Comparison of ENCODE assay signal across 10 cellular contexts in the genomic region with DNA sequence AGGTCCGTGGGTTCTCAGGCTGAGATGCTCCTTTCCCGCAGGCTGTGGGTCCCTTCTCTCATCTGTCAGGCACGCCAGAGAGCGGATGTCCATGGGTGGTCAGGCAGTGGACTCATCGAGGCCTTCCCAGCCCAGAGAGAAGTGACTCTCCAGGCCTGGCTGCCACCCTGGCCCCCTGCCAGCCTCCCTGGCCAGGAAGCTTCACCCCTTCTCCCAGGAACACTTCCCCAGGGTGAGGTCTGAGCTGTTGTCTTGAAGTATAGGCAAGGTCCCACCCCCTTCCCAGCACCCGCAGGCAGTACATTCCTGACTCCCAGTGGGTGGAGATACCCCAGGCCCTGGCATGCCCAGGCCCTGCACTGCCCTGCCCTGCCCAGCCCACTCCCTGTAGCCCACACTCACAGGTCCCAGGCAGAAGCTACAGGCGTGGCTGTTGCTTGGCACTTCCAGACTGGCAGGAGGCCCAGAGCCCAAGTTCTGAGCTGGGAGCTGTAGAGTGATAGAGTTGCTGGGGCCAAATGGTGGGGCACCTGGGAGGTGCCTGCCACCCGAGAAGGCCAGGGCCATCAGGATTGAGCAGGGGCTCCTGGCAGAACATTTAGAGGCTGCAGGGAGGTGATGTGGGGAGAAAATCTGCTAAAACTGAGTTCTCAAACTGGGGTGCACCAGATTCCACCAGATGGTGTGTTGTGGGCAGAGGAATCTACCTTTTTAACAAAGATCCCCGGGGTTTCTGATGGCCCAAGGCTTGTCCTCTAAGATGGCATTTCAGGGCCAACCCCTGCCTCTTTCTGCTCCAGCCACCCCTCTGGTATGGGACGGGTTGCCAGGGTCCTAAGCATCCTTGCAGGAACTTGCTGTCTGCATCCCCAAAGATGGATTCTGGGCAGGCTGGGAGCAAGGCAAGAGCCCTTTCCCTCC. TPM values are rescaled to one million over a fixed set of nuclear protein-coding genes. Genes with fewer than 3 reads are reported as not detected.
DNase-seq lines count a peak whose midpoint lies in the region; ATAC-seq and TF ChIP-seq lines count a peak whose summit lies in the region.
"Had no signal": no experiment of that assay in that cellular context is flagged by ENCODE, and none has a peak within 500 bp of the region (broad histone marks: within the 10 kb centered on the region; RNA-seq: fewer than 3 reads in every experiment).

No MANE protein-coding gene starts in this region.

- H3K4me1 Mint-ChIP-seq in CD4-positive, alpha-beta memory T cell = peaks cover 2 to 17% (median 8%) of the 10 kb centered on the region in 4 donors
- no peaks in the 10 kb centered on the region for H3K4me1 Mint-ChIP-seq in activated naive CD8-positive, alpha-beta T cell treated with anti-CD3 and anti-CD28 coated beads, Interleukin-2, amount 50 U/mL, for 24 hours

- TF ChIP-seq CTCF in WI38 (IDR thresholded peaks at IDR 0.05; ENCODE audit: low read depth, low read length) (no peak), heart right ventricle (IDR thresholded peaks at IDR 0.05) (no peak), smooth muscle cell (IDR thresholded peaks at IDR 0.05; ENCODE audit: borderline replicate concordance, insufficient read depth, poor library complexity, severe bottlenecking) (no peak)

- H3K4me1 ChIP-seq in heart right ventricle (peaks cover 57 to 100% (median 87%) of the 10 kb centered on the region in 9 donors), smooth muscle cell (ENCODE audit: low read depth) (peaks cover 12% of the 10 kb centered on the region)
- H3K4me1 ChIP-seq in CD4-positive, alpha-beta memory T cell (ENCODE audit: insufficient read depth, low read length) = peaks cover 1% of the 10 kb centered on the region

- H3K9me3 ChIP-seq in heart right ventricle (no peaks in the 10 kb centered on the region), smooth muscle cell (replicated peaks; ENCODE audit: low read depth) (no peaks in the 10 kb centered on the region)
- H3K9me3 ChIP-seq in CD4-positive, alpha-beta memory T cell (ENCODE audit: control insufficient read depth in 1 of 2, low read length in 2 of 2) = no peaks in the 10 kb centered on the region

- CTCF ChIA-PET in CD4-positive, alpha-beta memory T cell (lab: Charles Lee; ENCODE audit: partially characterized antibody) = no interaction called here

- H3K36me3 Mint-ChIP-seq in CD4-positive, alpha-beta memory T cell = peaks cover 3 to 5% of the 10 kb centered on the region in 2 donors
- H3K36me3 Mint-ChIP-seq in activated naive CD8-positive, alpha-beta T cell treated with anti-CD3 and anti-CD28 coated beads, Interleukin-2, amount 50 U/mL, for 24 hours (ENCODE audit: low read depth) = no peaks in the 10 kb centered on the region

- H3K36me3 ChIP-seq in heart right ventricle = peaks cover 0 to 6% (median 0%) of the 10 kb centered on the region in 9 donors
- no peaks in the 10 kb centered on the region for H3K36me3 ChIP-seq in smooth muscle cell (ENCODE audit: low read depth)
- H3K36me3 ChIP-seq in CD4-positive, alpha-beta memory T cell (ENCODE audit: insufficient read depth, low read length) = no peaks in the 10 kb centered on the region

- ATAC-seq in heart right ventricle (peak; percentile 63 to 85 (median 76)), HG03175 (IDR thresholded peaks at IDR 0.05; ENCODE audit: unreplicated experiment) (no peak)
- ATAC-seq in activated naive CD8-positive, alpha-beta T cell treated with anti-CD3 and anti-CD28 coated beads, Interleukin-2, amount 50 U/mL, for 24 hours = no peak
- ATAC-seq: activated CD8-positive, alpha-beta memory T cell treated with anti-CD3 and anti-CD28 coated beads, Interleukin-2, amount 10 ng/mL, durations not matched to agents 7 days and 5 days; K562 had no signal

- DNase-seq in H4 (ENCODE audit: low spot score) (peak; percentile 100), heart right ventricle (peak; percentile 83 to 85), smooth muscle cell (lab: John Stamatoyannopoulos, UW; ENCODE audit: unreplicated experiment) (no peak)
- DNase-seq in CD4-positive, alpha-beta memory T cell = no peak
- no peak for DNase-seq in central memory CD4-positive, alpha-beta T cell
- no peak for DNase-seq in activated naive CD8-positive, alpha-beta T cell treated with anti-CD3 and anti-CD28 coated beads, Interleukin-2, amount 50 U/mL, for 24 hours
- DNase-seq: activated CD8-positive, alpha-beta memory T cell treated with anti-CD3 and anti-CD28 coated beads, Interleukin-2, amount 10 ng/mL, durations not matched to agents 7 days and 5 days had no signal

- H3K27ac Mint-ChIP-seq in CD4-positive, alpha-beta memory T cell = peak overlapping the region in 1 of 7 donors; percentile 55
- H3K27ac Mint-ChIP-seq in activated naive CD8-positive, alpha-beta T cell treated with anti-CD3 and anti-CD28 coated beads, Interleukin-2, amount 50 U/mL, for 24 hours = no peak overlapping the region
- H3K27ac Mint-ChIP-seq: activated CD8-positive, alpha-beta memory T cell treated with anti-CD3 and anti-CD28 coated beads, Interleukin-2, amount 10 ng/mL, durations not matched to agents 7 days and 5 days had no signal

- intact Hi-C loops in heart right ventricle (cut with DNase I) = no loop called here
- intact Hi-C loops in CD4-positive, alpha-beta memory T cell (cut with micrococcal nuclease) = no loop called here

- H3K4me3 ChIP-seq in WI38 (ENCODE audit: low read depth, low read length) (0 out of 2 replicates have a peak overlapping the region, but pooled peaks have one; percentile 8), heart right ventricle (peak overlapping the region in 8 of 10 donors; percentile 11 to 37 (median 22)), smooth muscle cell (no peak overlapping the region)
- no peak overlapping the region for H3K4me3 ChIP-seq in CD4-positive, alpha-beta memory T cell (ENCODE audit: low read length in 2 of 2)
- H3K4me3 ChIP-seq: K562 had no signal

- peaks cover 31% of the 10 kb centered on the region for H3F3A ChIP-seq in smooth muscle cell (ENCODE audit: low read depth)

- peaks cover 12% of the 10 kb centered on the region for H4K20me1 ChIP-seq in smooth muscle cell (ENCODE audit: low read depth)

- no peak overlapping the region for H2AFZ ChIP-seq in smooth muscle cell (ENCODE audit: low read depth)

- no peak overlapping the region for H3K9ac ChIP-seq in smooth muscle cell (ENCODE audit: low read depth)

- no peaks in the 10 kb centered on the region for H3K27me3 Mint-ChIP-seq in CD4-positive, alpha-beta memory T cell
- peaks cover 7% of the 10 kb centered on the region for H3K27me3 Mint-ChIP-seq in activated naive CD8-positive, alpha-beta T cell treated with anti-CD3 and anti-CD28 coated beads, Interleukin-2, amount 50 U/mL, for 24 hours

- H3K27me3 ChIP-seq in heart right ventricle = no peaks in the 10 kb centered on the region
- H3K27me3 ChIP-seq in smooth muscle cell (ENCODE audit: low read depth) = no peaks in the 10 kb centered on the region
- H3K27me3 ChIP-seq in CD4-positive, alpha-beta memory T cell (ENCODE audit: insufficient read depth, low read length) = no peaks in the 10 kb centered on the region

- H3K79me2 ChIP-seq in smooth muscle cell (ENCODE audit: low read depth) = peaks cover 42% of the 10 kb centered on the region

- H3K27ac ChIP-seq in heart right ventricle = peak overlapping the region; percentile 72 to 97 (median 90)
- H3K27ac ChIP-seq in smooth muscle cell (ENCODE audit: low read depth) = peak overlapping the region; percentile 80
- H3K27ac ChIP-seq in CD4-positive, alpha-beta memory T cell (ENCODE audit: low read depth, low read length) = no peak overlapping the region

- WGBS in heart right ventricle, 2 donors = 57 to 59% methylated on average over 10 of the region's 10 CpGs
- 69% methylated on average over 10 of the region's 10 CpGs for WGBS in smooth muscle cell (ENCODE audit: low lambda C conversion rate)

- no peak overlapping the region for H3K4me3 Mint-ChIP-seq in CD4-positive, alpha-beta memory T cell
- H3K4me3 Mint-ChIP-seq in activated naive CD8-positive, alpha-beta T cell treated with anti-CD3 and anti-CD28 coated beads, Interleukin-2, amount 50 U/mL, for 24 hours = no peak overlapping the region
- H3K4me3 Mint-ChIP-seq: activated CD8-positive, alpha-beta memory T cell treated with anti-CD3 and anti-CD28 coated beads, Interleukin-2, amount 10 ng/mL, durations not matched to agents 7 days and 5 days had no signal

- POLR2A ChIA-PET in CD4-positive, alpha-beta memory T cell (lab: Charles Lee; ENCODE audit: partially characterized antibody) = no interaction called here

- H3K4me2 ChIP-seq in smooth muscle cell = peak overlapping the region; percentile 39

- no peaks in the 10 kb centered on the region for H3K9me3 Mint-ChIP-seq in CD4-positive, alpha-beta memory T cell
- no peaks in the 10 kb centered on the region for H3K9me3 Mint-ChIP-seq in activated naive CD8-positive, alpha-beta T cell treated with anti-CD3 and anti-CD28 coated beads, Interleukin-2, amount 50 U/mL, for 24 hours

RNA-seq across cellular contexts. Expression of gene ITGA3, which starts 6.7 kb away (rescaled TPM):
- total RNA-seq in H4 (2014; rRNA removed; shearing (Covaris generic)) = 106 and 129 TPM in 2 replicates
- total RNA-seq in heart right ventricle = 10 to 100 TPM; 12.5 to 44.2 (median 22.5) TPM
- polyA plus RNA-seq in heart right ventricle = 10 to 100 TPM; 26.1 to 39.9 TPM
- total RNA-seq in smooth muscle cell = 44.7 and 77.9 TPM in 2 replicates
- 30.0 and 70.4 TPM in 2 replicates for polyA plus RNA-seq in smooth muscle cell
- total RNA-seq in CD4-positive, alpha-beta memory T cell = 10 to 100 TPM; 13.9 to 16.3 TPM
- 1 to 10 TPM; 1.6 to 4.8 TPM for polyA plus RNA-seq in CD4-positive, alpha-beta memory T cell

RNA-seq across cellular contexts. Expression of gene PDK2, which starts 32.6 kb away (rescaled TPM):
- 37.6 and 41.2 TPM in 2 replicates for total RNA-seq in H4 (2014; rRNA removed; shearing (Covaris generic))
- total RNA-seq in heart right ventricle = 100 to 1,000 TPM; 161 to 337 (median 231) TPM
- 100 to 1,000 TPM in 1 of 2 donors, 10 to 100 TPM in 1; 88.1 to 129 TPM for polyA plus RNA-seq in heart right ventricle
- 21.7 and 28.2 TPM in 2 replicates for total RNA-seq in smooth muscle cell
- polyA plus RNA-seq in smooth muscle cell = 34.3 and 36.5 TPM in 2 replicates
- 10 to 100 TPM; 39.1 to 40.6 TPM for total RNA-seq in CD4-positive, alpha-beta memory T cell
- 10 to 100 TPM; 34.5 to 36.5 TPM for polyA plus RNA-seq in CD4-positive, alpha-beta memory T cell

Comparison
In these comparisons a context has a peak if more than half of its experiments do, and no peak if none do; other contexts are left out.
1. DNase-seq: peak in H4 (single experiment) and heart right ventricle (2 of 2); none in smooth muscle cell (single experiment), CD4-positive, alpha-beta memory T cell (0 of 5), central memory CD4-positive, alpha-beta T cell (single experiment) and activated naive CD8-positive, alpha-beta T cell treated with anti-CD3 and anti-CD28 coated beads, Interleukin-2, amount 50 U/mL, for 24 hours (single experiment).
2. H3K4me3 ChIP-seq: peak in WI38 (single experiment) and heart right ventricle (8 of 10); none in smooth muscle cell (single experiment) and CD4-positive, alpha-beta memory T cell (0 of 2).
3. ATAC-seq: peak in heart right ventricle (8 of 8); none in activated naive CD8-positive, alpha-beta T cell treated with anti-CD3 and anti-CD28 coated beads, Interleukin-2, amount 50 U/mL, for 24 hours (single experiment) and HG03175 (single experiment).